ENCODE assay signal across 1 cellular context in the genomic region with DNA sequence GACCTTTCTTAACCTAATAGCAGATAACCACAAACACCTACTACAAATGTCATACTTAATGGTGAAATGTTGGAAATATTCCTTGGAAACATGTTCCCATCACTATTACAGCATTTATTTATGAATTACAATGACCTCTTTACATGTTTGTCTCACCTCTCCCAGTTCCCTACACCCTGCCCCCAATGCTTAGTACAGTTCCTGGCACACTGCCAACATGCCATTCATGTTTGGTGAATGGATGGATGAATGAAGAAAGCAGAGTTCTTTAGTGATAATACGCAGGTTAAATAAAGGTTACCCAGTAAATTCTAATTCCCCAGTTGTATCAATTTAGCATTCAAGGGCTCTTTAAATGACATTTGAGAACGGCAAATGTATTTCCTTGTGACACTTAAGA.
TF ChIP-seq lines count a peak whose summit lies in the region.

No MANE protein-coding gene starts in this region.

TF ChIP-seq in WTC11, 78 proteins besides CTCF, POLR2A, EP300 and RAD21 (continued from another document):
- TF ChIP-seq, protein P1, sequence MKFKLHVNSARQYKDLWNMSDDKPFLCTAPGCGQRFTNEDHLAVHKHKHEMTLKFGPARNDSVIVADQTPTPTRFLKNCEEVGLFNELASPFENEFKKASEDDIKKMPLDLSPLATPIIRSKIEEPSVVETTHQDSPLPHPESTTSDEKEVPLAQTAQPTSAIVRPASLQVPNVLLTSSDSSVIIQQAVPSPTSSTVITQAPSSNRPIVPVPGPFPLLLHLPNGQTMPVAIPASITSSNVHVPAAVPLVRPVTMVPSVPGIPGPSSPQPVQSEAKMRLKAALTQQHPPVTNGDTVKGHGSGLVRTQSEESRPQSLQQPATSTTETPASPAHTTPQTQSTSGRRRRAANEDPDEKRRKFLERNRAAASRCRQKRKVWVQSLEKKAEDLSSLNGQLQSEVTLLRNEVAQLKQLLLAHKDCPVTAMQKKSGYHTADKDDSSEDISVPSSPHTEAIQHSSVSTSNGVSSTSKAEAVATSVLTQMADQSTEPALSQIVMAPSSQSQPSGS (CRISPR knock-in tag; IDR thresholded peaks at IDR 0.05; ENCODE audit: borderline replicate concordance, low read depth) = no peak
- no peak for TF ChIP-seq PRRX2 (CRISPR knock-in tag; IDR thresholded peaks at IDR 0.05)
